ENCODE assay signal across 8 cellular contexts in the genomic region with DNA sequence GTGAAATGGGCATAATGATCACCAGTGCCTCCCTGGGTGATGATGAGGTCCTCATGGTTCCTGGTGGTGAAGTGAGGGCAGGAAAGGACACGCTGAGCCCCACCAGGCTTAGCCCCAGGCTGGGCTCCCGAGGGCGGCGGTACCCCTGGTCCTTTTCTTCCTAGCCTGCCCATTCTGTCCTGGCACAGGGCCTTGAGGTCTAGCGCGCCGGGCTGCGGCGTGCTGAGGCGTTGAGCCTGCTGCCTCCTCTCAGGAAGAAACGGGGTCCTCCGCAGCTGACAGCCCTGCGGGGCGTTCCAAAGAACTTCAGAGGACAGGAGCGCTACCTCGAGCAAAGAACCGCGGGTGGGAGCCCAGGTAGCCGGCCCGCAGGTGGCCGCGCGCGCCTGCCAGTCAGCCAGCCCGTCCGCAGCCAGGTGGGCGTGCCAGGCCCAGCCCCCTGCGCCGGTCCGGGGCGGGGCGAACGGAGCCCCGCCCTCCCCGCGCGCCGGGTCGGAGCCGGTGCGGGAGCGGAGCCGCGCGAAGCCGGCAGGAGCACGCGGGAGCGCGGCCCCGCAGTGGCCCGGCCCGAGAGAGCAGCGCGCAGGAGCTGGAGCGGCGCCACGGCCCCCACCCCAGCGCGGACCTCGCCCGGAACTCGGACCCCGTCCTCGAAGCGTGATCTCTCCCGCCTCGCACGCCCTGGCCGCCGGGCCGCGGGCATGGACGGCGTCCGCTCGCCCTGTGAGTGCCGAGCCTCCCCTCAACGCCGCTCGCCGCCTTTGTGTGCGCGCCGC. TPM values are rescaled to one million over a fixed set of nuclear protein-coding genes. Genes with fewer than 3 reads are reported as not detected.
DNase-seq lines count a peak whose midpoint lies in the region; ATAC-seq, FAIRE-seq and TF ChIP-seq lines count a peak whose summit lies in the region.

A gene (plus strand): TSS at position 477 of the 776 bp plus-strand sequence. CDS start 791 bp downstream, outside the sequence.

- no peak within 1 kb of the TSS for H2BK12ac ChIP-seq in trophoblast cell (ENCODE audit: low read length)

- no peak within 1 kb of the TSS for H3K18ac ChIP-seq in trophoblast cell (ENCODE audit: low read length)

- no peaks in the 10 kb centered on the region for H3K79me2 ChIP-seq in trophoblast cell (ENCODE audit: control insufficient read depth, insufficient read depth, low read length, poor library complexity)

- DNase-seq in GM12891 (ENCODE audit: insufficient read length, low spot score) = peak; percentile 62
- peak; percentile 33 for DNase-seq in NCI-H460 (ENCODE audit: extremely low read depth, low read depth)
- peak; percentile 17 for DNase-seq in activated gamma-delta T cell treated with Interleukin-2 at 50 U/mL for 16 hours
- DNase-seq in Right ventricle myocardium superior = no peak
- DNase-seq in trophoblast cell = peak; percentile 40 to 68

- H2AFZ ChIP-seq in trophoblast cell (ENCODE audit: insufficient read depth, low read length, poor library complexity) = peak within 1 kb of the TSS; percentile 73

- no peak within 1 kb of the TSS for H3K14ac ChIP-seq in trophoblast cell (ENCODE audit: low read length)

- no peak within 1 kb of the TSS for H3K23ac ChIP-seq in trophoblast cell (ENCODE audit: low read length)

- peak within 1 kb of the TSS; percentile 87 for H3K4me2 ChIP-seq in trophoblast cell (ENCODE audit: low read length)

- peak within 1 kb of the TSS; percentile 42 for H4K8ac ChIP-seq in trophoblast cell (ENCODE audit: low read depth, low read length)

- no peak within 1 kb of the TSS for H2BK120ac ChIP-seq in trophoblast cell (ENCODE audit: insufficient read depth, low read length, poor library complexity)

- H3K27ac ChIP-seq in trophoblast cell (ENCODE audit: low read depth, low read length) = peak within 1 kb of the TSS; percentile 3

- intact Hi-C loops in Right ventricle myocardium superior (cut with DNase I) = no loop called here

- no peak within 1 kb of the TSS for H2BK5ac ChIP-seq in trophoblast cell (ENCODE audit: low read depth, low read length, poor library complexity)

- FAIRE-seq in GM12891 (lab: Jason Lieb, UNC) = no peak

- H3K79me1 ChIP-seq in trophoblast cell (ENCODE audit: low read length) = peaks cover 6% of the 10 kb centered on the region

- no peak within 1 kb of the TSS for H3K9ac ChIP-seq in trophoblast cell (ENCODE audit: low read length)

- no peak within 1 kb of the TSS for H4K91ac ChIP-seq in trophoblast cell (ENCODE audit: low read depth, low read length)

- WGBS in trophoblast cell (ENCODE audit: extremely low coverage, insufficient coverage, insufficient read length) = no CpG with 5 or more reads among the region's 85 CpGs

- peaks cover 8 to 11% of the 10 kb centered on the region in 2 experiments for H3K4me1 ChIP-seq in trophoblast cell (ENCODE audit: control insufficient read depth in 1 of 2, insufficient read depth in 2 of 2, low read length in 2 of 2)

- H3K4ac ChIP-seq in trophoblast cell (ENCODE audit: low read depth, low read length) = no peak within 1 kb of the TSS

- TF ChIP-seq POLR2A in GM12891 (IDR thresholded peaks at IDR 0.05; ENCODE audit: low read depth, low read length) = no peak

- no peak within 1 kb of the TSS for H4K12ac ChIP-seq in trophoblast cell (ENCODE audit: low read depth, low read length)

- peak; percentile 60 for ATAC-seq in Right ventricle myocardium superior (ENCODE audit: poor library complexity)
- no peak for ATAC-seq in HG02870 (IDR thresholded peaks at IDR 0.05; ENCODE audit: unreplicated experiment)
- ATAC-seq in HG02840 (IDR thresholded peaks at IDR 0.05; ENCODE audit: low FRiP score, unreplicated experiment) = no peak
- ATAC-seq in HG03565 (IDR thresholded peaks at IDR 0.05; ENCODE audit: unreplicated experiment) = no peak

- H2AK5ac ChIP-seq in trophoblast cell (ENCODE audit: low read length) = no peak within 1 kb of the TSS

- no peaks in the 10 kb centered on the region for H3K36me3 ChIP-seq in trophoblast cell (ENCODE audit: control insufficient read depth in 1 of 2, insufficient read depth in 2 of 2, low read length in 2 of 2)

- H3K4me3 ChIP-seq in trophoblast cell (ENCODE audit: low read depth, low read length) = peak within 1 kb of the TSS; percentile 66

- H3K27me3 ChIP-seq in trophoblast cell (ENCODE audit: insufficient read depth, low read length) = peaks cover 32% of the 10 kb centered on the region

- H3K9me3 ChIP-seq in trophoblast cell (ENCODE audit: insufficient read depth, low read depth, low read length) = peaks cover 7% of the 10 kb centered on the region

TF ChIP-seq in GM12891, 5 proteins besides CTCF, POLR2A, EP300 and RAD21:
- TF ChIP-seq TAF1 (IDR thresholded peaks at IDR 0.05; ENCODE audit: low read depth, low read length) (no peak), POLR2AphosphoS5 (IDR thresholded peaks at IDR 0.05; ENCODE audit: low read depth, low read length) (no peak), POU2F2 (IDR thresholded peaks at IDR 0.05; ENCODE audit: low read depth, low read length) (no peak), PAX5 (IDR thresholded peaks at IDR 0.05; ENCODE audit: insufficient read depth, low read length, severe bottlenecking) (no peak), SPI1 (IDR thresholded peaks at IDR 0.05; ENCODE audit: low read depth, low read length) (no peak)

RNA-seq across cellular contexts. Expression of the gene that starts here (rescaled TPM):
- polyA plus RNA-seq in GM12891 (2012; ENCODE audit: low read depth, missing spikeins) = not detected
- total RNA-seq in NCI-H460 (2014; rRNA removed; shearing (Covaris generic)) = 4.5 and 4.8 TPM in 2 replicates
- 12.7 and 20.2 TPM in 2 replicates for polyA plus RNA-seq in NCI-H460 (2014; cell fraction: nucleus; rRNA removed)
- total RNA-seq in Right ventricle myocardium superior = 222 TPM
- polyA plus RNA-seq in trophoblast cell (2013) = 59.1 and 59.5 TPM in 2 replicates

Comparison
In these comparisons a context has a peak if more than half of its experiments do, and no peak if none do; other contexts are left out.
1. RNA of the gene that starts here (total RNA-seq): 222 TPM in Right ventricle myocardium superior (single experiment); 4.5 to 4.8 TPM in NCI-H460; every median in the first group is over 10 times any median in the second.